In genomic region chr4:27278615-27279014, GRCh38 we compare ENCODE assay signal across 11 cellular contexts.
DNase-seq lines count a peak whose midpoint lies in the region; TF ChIP-seq lines count a peak whose summit lies in the region.
"Had no signal": no experiment of that assay in that cellular context is flagged by ENCODE, and none has a peak within 500 bp of the region (broad histone marks: within the 10 kb centered on the region; RNA-seq: fewer than 3 reads in every experiment).

No MANE protein-coding gene starts in this region.

- POLR2A ChIA-PET in CD4-positive, alpha-beta memory T cell (lab: Charles Lee; ENCODE audit: partially characterized antibody), result no interaction called here

- H3K9me3 ChIP-seq in MM.1S (replicated peaks; ENCODE audit: insufficient read depth, low read length), result no peaks in the 10 kb centered on the region
- no peaks in the 10 kb centered on the region for H3K9me3 ChIP-seq in CD4-positive, alpha-beta memory T cell (ENCODE audit: control insufficient read depth in 1 of 2, low read length in 2 of 2)
- H3K9me3 ChIP-seq: ovary had no signal

- H3K27ac Mint-ChIP-seq in CD4-positive, alpha-beta memory T cell, result no peak overlapping the region
- H3K27ac Mint-ChIP-seq: brain had no signal

- peak; percentile 34 for DNase-seq in NCI-H2029 treated with DMSO at 0.1 percent for 48 hours (lab: John Stamatoyannopoulos, UW)
- no peak for DNase-seq in NCI-H2029 (lab: John Stamatoyannopoulos, UW)
- DNase-seq in MM.1S, result peak; percentile 46
- DNase-seq in dermis blood vessel endothelial cell, result peak; percentile 1
- peak; percentile 1 for DNase-seq in non-pigmented ciliary epithelial cell (ENCODE audit: low read depth)
- DNase-seq in NCI-H2171 treated with DMSO at 0.1 percent for 48 hours (lab: John Stamatoyannopoulos, UW), result no peak
- no peak for DNase-seq in CD4-positive, alpha-beta memory T cell
- DNase-seq in GOT3 (lab: John Stamatoyannopoulos, UW), result no peak
- DNase-seq: ovary had no signal

- H3F3A ChIP-seq in MM.1S (ENCODE audit: insufficient read depth, low read length), result no peaks in the 10 kb centered on the region

- CTCF ChIA-PET in CD4-positive, alpha-beta memory T cell (lab: Charles Lee; ENCODE audit: partially characterized antibody), result no interaction called here

- no peaks in the 10 kb centered on the region for H3K9me2 ChIP-seq in MM.1S (replicated peaks; ENCODE audit: insufficient read depth, low read length)

- H3K9me3 Mint-ChIP-seq in CD4-positive, alpha-beta memory T cell, result peaks cover 0 to 6% (median 2%) of the 10 kb centered on the region in 8 donors
- H3K9me3 Mint-ChIP-seq: brain had no signal

- H2AFZ ChIP-seq in MM.1S (ENCODE audit: low read length), result no peak overlapping the region

- no peaks in the 10 kb centered on the region for H4K20me1 ChIP-seq in MM.1S (ENCODE audit: insufficient read depth, low read length)

- no peaks in the 10 kb centered on the region for H3K36me3 Mint-ChIP-seq in CD4-positive, alpha-beta memory T cell
- H3K36me3 Mint-ChIP-seq: brain had no signal

- H3K4me3 ChIP-seq in MM.1S (ENCODE audit: low read length), result no peak overlapping the region
- H3K4me3 ChIP-seq in CD4-positive, alpha-beta memory T cell (ENCODE audit: low read length in 2 of 2), result no peak overlapping the region
- H3K4me3 ChIP-seq: ovary had no signal

- no peak overlapping the region for H3K4me2 ChIP-seq in MM.1S (ENCODE audit: low read depth, low read length)

- H3K27me3 ChIP-seq in MM.1S (replicated peaks; ENCODE audit: insufficient read depth, low read length), result no peaks in the 10 kb centered on the region
- H3K27me3 ChIP-seq in CD4-positive, alpha-beta memory T cell (ENCODE audit: insufficient read depth, low read length), result no peaks in the 10 kb centered on the region
- H3K27me3 ChIP-seq: ovary had no signal

- H3K27me3 Mint-ChIP-seq in CD4-positive, alpha-beta memory T cell, result peaks cover 0 to 1% of the 10 kb centered on the region in 2 donors
- H3K27me3 Mint-ChIP-seq: brain had no signal

- intact Hi-C loops in CD4-positive, alpha-beta memory T cell (cut with micrococcal nuclease), result no loop called here

- no peaks in the 10 kb centered on the region for H3K4me1 Mint-ChIP-seq in CD4-positive, alpha-beta memory T cell

- no peak for TF ChIP-seq CTCF in MM.1S (IDR thresholded peaks at IDR 0.05; ENCODE audit: low read length)

- H3K4me1 ChIP-seq in MM.1S (ENCODE audit: low read length), result no peaks in the 10 kb centered on the region
- no peaks in the 10 kb centered on the region for H3K4me1 ChIP-seq in CD4-positive, alpha-beta memory T cell (ENCODE audit: insufficient read depth, low read length)

- H3K36me3 ChIP-seq in MM.1S (replicated peaks; ENCODE audit: insufficient read depth, low read length), result no peaks in the 10 kb centered on the region
- no peaks in the 10 kb centered on the region for H3K36me3 ChIP-seq in CD4-positive, alpha-beta memory T cell (ENCODE audit: insufficient read depth, low read length)
- H3K36me3 ChIP-seq: ovary had no signal

- H3K79me2 ChIP-seq in MM.1S (ENCODE audit: low read length), result no peaks in the 10 kb centered on the region

- no peak overlapping the region for H3K9ac ChIP-seq in MM.1S (ENCODE audit: low read length)

- no peak overlapping the region for H3K4me3 Mint-ChIP-seq in CD4-positive, alpha-beta memory T cell

- H3K27ac ChIP-seq in MM.1S (ENCODE audit: low read length), result no peak overlapping the region
- H3K27ac ChIP-seq in CD4-positive, alpha-beta memory T cell (ENCODE audit: low read depth, low read length), result no peak overlapping the region
- H3K27ac ChIP-seq: HL-60, ovary had no signal

Comparison
In these comparisons a context has a peak if more than half of its experiments do, and no peak if none do; other contexts are left out.
1. DNase-seq: peak in NCI-H2029 treated with DMSO at 0.1 percent for 48 hours (single experiment), MM.1S (single experiment), dermis blood vessel endothelial cell (single experiment) and non-pigmented ciliary epithelial cell (single experiment); none in NCI-H2029 (single experiment), NCI-H2171 treated with DMSO at 0.1 percent for 48 hours (single experiment), CD4-positive, alpha-beta memory T cell (0 of 5) and GOT3 (single experiment).